ENCODE assay signal across 21 cellular contexts in genomic region chr10:70544431-70545340, GRCh38. TPM values are rescaled to one million over a fixed set of nuclear protein-coding genes. Genes with fewer than 3 reads are reported as not detected.
"Had no signal": no experiment of that assay in that cellular context is flagged by ENCODE, and none has a peak within 500 bp of the region (broad histone marks: within the 10 kb centered on the region; RNA-seq: fewer than 3 reads in every experiment).

No MANE protein-coding gene starts in this region.

- H3K27ac Mint-ChIP-seq: activated CD4-positive, alpha-beta memory T cell treated with anti-CD3 and anti-CD28 coated beads, Interleukin-2, amount 10 ng/mL, durations not matched to agents 7 days and 5 days; activated CD4-positive, alpha-beta T cell treated with anti-CD3 and anti-CD28 coated beads for 36 hours; activated naive CD4-positive, alpha-beta T cell treated with anti-CD3 and anti-CD28 coated beads, Interleukin-2, amount 10 ng/mL, durations not matched to agents 7 days and 5 days; activated T-cell treated with anti-CD3 and anti-CD28 coated beads, Interleukin-2, amount 50 U/mL, for 72 hours; natural killer cell treated with Interleukin-12 subunit alpha and Interleukin-12 subunit beta and Interleukin-15 and Interleukin-18, amount 100 ng/mL, for 72 hours; stimulated activated naive CD8-positive, alpha-beta T cell treated with anti-CD3 and anti-CD28 coated beads, Interleukin-15, amount 100 ng/mL, for 72 hours had no signal

- H3K9me3 ChIP-seq: adrenal gland, heart right ventricle, mucosa of descending colon, thoracic aorta had no signal

- H3K27me3 Mint-ChIP-seq: activated CD4-positive, alpha-beta memory T cell treated with anti-CD3 and anti-CD28 coated beads, Interleukin-2, amount 10 ng/mL, durations not matched to agents 7 days and 5 days; activated CD4-positive, alpha-beta T cell treated with anti-CD3 and anti-CD28 coated beads for 36 hours; stimulated activated naive CD8-positive, alpha-beta T cell treated with anti-CD3 and anti-CD28 coated beads, Interleukin-15, amount 100 ng/mL, for 72 hours had no signal

- H3K27me3 ChIP-seq: adrenal gland, heart right ventricle had no signal

- H3K36me3 Mint-ChIP-seq: activated naive CD4-positive, alpha-beta T cell treated with anti-CD3 and anti-CD28 coated beads, Interleukin-2, amount 10 ng/mL, durations not matched to agents 7 days and 5 days; natural killer cell treated with Interleukin-12 subunit alpha and Interleukin-12 subunit beta and Interleukin-15 and Interleukin-18, amount 100 ng/mL, for 72 hours had no signal

- H3K4me1 Mint-ChIP-seq: activated CD4-positive, alpha-beta memory T cell treated with anti-CD3 and anti-CD28 coated beads, Interleukin-2, amount 10 ng/mL, durations not matched to agents 7 days and 5 days; activated CD4-positive, alpha-beta T cell treated with anti-CD3 and anti-CD28 coated beads for 36 hours; activated naive CD4-positive, alpha-beta T cell treated with anti-CD3 and anti-CD28 coated beads, Interleukin-2, amount 10 ng/mL, durations not matched to agents 7 days and 5 days had no signal

- FAIRE-seq: frontal cortex, urothelium cell line had no signal

- H3K27ac ChIP-seq: adrenal gland, coronary artery, heart right ventricle, thoracic aorta had no signal

- H3K9me3 Mint-ChIP-seq: activated CD4-positive, alpha-beta memory T cell treated with anti-CD3 and anti-CD28 coated beads, Interleukin-2, amount 10 ng/mL, durations not matched to agents 7 days and 5 days; activated naive CD4-positive, alpha-beta T cell treated with anti-CD3 and anti-CD28 coated beads, Interleukin-2, amount 10 ng/mL, durations not matched to agents 7 days and 5 days; activated T-cell treated with anti-CD3 and anti-CD28 coated beads, Interleukin-2, amount 50 U/mL, for 72 hours; natural killer cell treated with Interleukin-12 subunit alpha and Interleukin-12 subunit beta and Interleukin-15 and Interleukin-18, amount 100 ng/mL, for 72 hours; stimulated activated naive CD8-positive, alpha-beta T cell treated with anti-CD3 and anti-CD28 coated beads, Interleukin-15, amount 100 ng/mL, for 72 hours had no signal

- H3K4me3 ChIP-seq: adrenal gland, coronary artery, heart right ventricle, mucosa of descending colon, thoracic aorta had no signal

- H3K36me3 ChIP-seq: adrenal gland had no signal

- H3K4me1 ChIP-seq: adrenal gland had no signal

- DNase-seq: activated CD4-positive, alpha-beta memory T cell treated with anti-CD3 and anti-CD28 coated beads, Interleukin-2, amount 10 ng/mL, durations not matched to agents 7 days and 5 days; activated CD4-positive, alpha-beta T cell treated with anti-CD3 and anti-CD28 coated beads for 36 hours; activated naive CD4-positive, alpha-beta T cell treated with anti-CD3 and anti-CD28 coated beads, Interleukin-2, amount 10 ng/mL, durations not matched to agents 7 days and 5 days; activated T-cell treated with anti-CD3 and anti-CD28 coated beads, Interleukin-2, amount 50 U/mL, for 72 hours; adrenal gland; caudate nucleus; effector CD4-positive, alpha-beta T cell; heart right ventricle; islet precursor cell; mammary epithelial cell; mucosa of descending colon; stimulated activated CD4-positive, alpha-beta T cell treated with anti-CD3 and anti-CD28 coated beads, Interleukin-4, amount 100 ng/mL, for 24 hours; stimulated activated naive CD8-positive, alpha-beta T cell treated with anti-CD3 and anti-CD28 coated beads, Interleukin-15, amount 100 ng/mL, for 72 hours had no signal

- ATAC-seq: activated CD4-positive, alpha-beta T cell treated with anti-CD3 and anti-CD28 coated beads for 36 hours; activated T-cell treated with anti-CD3 and anti-CD28 coated beads, Interleukin-2, amount 50 U/mL, for 72 hours; heart right ventricle; left lobe of liver; mucosa of descending colon; stimulated activated naive CD8-positive, alpha-beta T cell treated with anti-CD3 and anti-CD28 coated beads, Interleukin-15, amount 100 ng/mL, for 72 hours had no signal

- H3K4me3 Mint-ChIP-seq: activated CD4-positive, alpha-beta memory T cell treated with anti-CD3 and anti-CD28 coated beads, Interleukin-2, amount 10 ng/mL, durations not matched to agents 7 days and 5 days; activated CD4-positive, alpha-beta T cell treated with anti-CD3 and anti-CD28 coated beads for 36 hours; activated naive CD4-positive, alpha-beta T cell treated with anti-CD3 and anti-CD28 coated beads, Interleukin-2, amount 10 ng/mL, durations not matched to agents 7 days and 5 days; activated T-cell treated with anti-CD3 and anti-CD28 coated beads, Interleukin-2, amount 50 U/mL, for 72 hours; natural killer cell treated with Interleukin-12 subunit alpha and Interleukin-12 subunit beta and Interleukin-15 and Interleukin-18, amount 100 ng/mL, for 72 hours; stimulated activated naive CD8-positive, alpha-beta T cell treated with anti-CD3 and anti-CD28 coated beads, Interleukin-15, amount 100 ng/mL, for 72 hours had no signal

RNA-seq across cellular contexts. Expression of gene PRF1, which starts 57.9 kb away (rescaled TPM):
- total RNA-seq: fibroblast of lung, frontal cortex, mammary epithelial cell, pulmonary artery endothelial cell had no signal
- polyA plus RNA-seq: fibroblast of lung had no signal
